In the genomic region with DNA sequence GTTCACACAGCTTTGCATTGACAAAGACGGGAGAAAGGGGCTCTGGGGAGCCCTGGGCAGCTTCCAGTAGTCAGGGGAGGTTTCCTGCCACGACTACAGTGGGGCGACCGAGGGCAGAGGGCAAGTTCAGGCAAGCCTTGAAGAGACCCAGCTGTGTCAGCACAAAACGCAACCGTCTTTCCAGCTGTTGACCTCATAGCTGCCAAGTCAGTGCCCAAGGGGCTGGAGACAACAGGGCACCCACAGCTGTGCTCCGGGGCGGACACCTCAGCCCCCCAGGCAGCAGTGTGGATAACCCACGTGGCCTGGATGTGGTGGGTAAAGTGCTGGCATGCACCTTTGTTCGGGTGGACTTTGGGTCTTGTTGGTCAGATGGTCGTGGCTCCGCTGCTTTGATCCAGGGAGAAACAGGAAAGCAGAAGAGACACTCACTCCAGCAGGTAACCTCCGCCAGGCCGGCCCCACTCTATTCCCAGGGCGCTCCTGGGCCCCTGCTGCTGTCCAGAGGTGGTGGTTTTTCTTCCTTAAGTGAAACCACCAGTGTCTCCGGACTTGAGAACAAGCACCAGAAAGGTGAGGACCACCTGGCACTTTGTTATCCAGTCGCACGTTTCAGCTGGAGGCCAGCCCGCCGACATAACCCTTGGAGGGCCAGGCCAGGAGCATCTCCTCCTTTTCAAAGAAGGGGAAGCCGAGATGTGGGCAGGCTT, we compare ENCODE assay signal across 1 cellular context.
TF ChIP-seq lines count a peak whose summit lies in the region.

No MANE protein-coding gene starts in this region.

TF ChIP-seq in HepG2, 621 proteins besides CTCF, POLR2A, EP300 and RAD21 (continued from another document and continues in another):
- TF ChIP-seq, protein P1, sequence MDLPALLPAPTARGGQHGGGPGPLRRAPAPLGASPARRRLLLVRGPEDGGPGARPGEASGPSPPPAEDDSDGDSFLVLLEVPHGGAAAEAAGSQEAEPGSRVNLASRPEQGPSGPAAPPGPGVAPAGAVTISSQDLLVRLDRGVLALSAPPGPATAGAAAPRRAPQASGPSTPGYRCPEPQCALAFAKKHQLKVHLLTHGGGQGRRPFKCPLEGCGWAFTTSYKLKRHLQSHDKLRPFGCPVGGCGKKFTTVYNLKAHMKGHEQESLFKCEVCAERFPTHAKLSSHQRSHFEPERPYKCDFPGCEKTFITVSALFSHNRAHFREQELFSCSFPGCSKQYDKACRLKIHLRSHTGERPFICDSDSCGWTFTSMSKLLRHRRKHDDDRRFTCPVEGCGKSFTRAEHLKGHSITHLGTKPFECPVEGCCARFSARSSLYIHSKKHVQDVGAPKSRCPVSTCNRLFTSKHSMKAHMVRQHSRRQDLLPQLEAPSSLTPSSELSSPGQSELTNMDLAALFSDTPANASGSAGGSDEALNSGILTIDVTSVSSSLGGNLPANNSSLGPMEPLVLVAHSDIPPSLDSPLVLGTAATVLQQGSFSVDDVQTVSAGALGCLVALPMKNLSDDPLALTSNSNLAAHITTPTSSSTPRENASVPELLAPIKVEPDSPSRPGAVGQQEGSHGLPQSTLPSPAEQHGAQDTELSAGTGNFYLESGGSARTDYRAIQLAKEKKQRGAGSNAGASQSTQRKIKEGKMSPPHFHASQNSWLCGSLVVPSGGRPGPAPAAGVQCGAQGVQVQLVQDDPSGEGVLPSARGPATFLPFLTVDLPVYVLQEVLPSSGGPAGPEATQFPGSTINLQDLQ (CRISPR knock-in tag; IDR thresholded peaks at IDR 0.05), result no peak
- TF ChIP-seq SIX4 (CRISPR knock-in tag; IDR thresholded peaks at IDR 0.05) (no peak), ZFP36L1 (CRISPR knock-in tag; IDR thresholded peaks at IDR 0.05) (peak; percentile 99), HDAC1 (CRISPR knock-in tag; IDR thresholded peaks at IDR 0.05) (peak; percentile 86), ZNF253 (CRISPR knock-in tag; IDR thresholded peaks at IDR 0.05; ENCODE audit: borderline replicate concordance) (peak; percentile 78; the same call in 1 of the 2 replicates), ZBTB7B (CRISPR knock-in tag; IDR thresholded peaks at IDR 0.05) (peak; percentile 93), PCBP1 (IDR thresholded peaks at IDR 0.05; ENCODE audit: borderline replicate concordance, low read depth, low read length) (no peak), CENPX (CRISPR knock-in tag; IDR thresholded peaks at IDR 0.05) (no peak), PITX1 (CRISPR knock-in tag; IDR thresholded peaks at IDR 0.05) (peak; percentile 93; the same call in 1 of the 2 replicates), JUN (CRISPR knock-in tag; IDR thresholded peaks at IDR 0.05) (peak; percentile 90), MBNL3 (CRISPR knock-in tag; conservative IDR thresholded peaks at IDR 0.05) (0 out of 2 replicates have a peak, but pooled peaks have one; percentile 36), ZNF230 (CRISPR knock-in tag; IDR thresholded peaks at IDR 0.05) (peak; percentile 98), ZNF749 (CRISPR knock-in tag; IDR thresholded peaks at IDR 0.05; ENCODE audit: borderline replicate concordance) (peak; percentile 82), TBP (CRISPR knock-in tag; IDR thresholded peaks at IDR 0.05) (no peak), TCF7 (IDR thresholded peaks at IDR 0.05; ENCODE audit: low read depth) (peak; percentile 92), ATF7 (IDR thresholded peaks at IDR 0.05) (no peak), ATF7 (CRISPR knock-in tag; IDR thresholded peaks at IDR 0.05) (peak; percentile 89; the same call in 1 of the 2 replicates), RFXAP (CRISPR knock-in tag; IDR thresholded peaks at IDR 0.05; ENCODE audit: borderline replicate concordance) (peak; percentile 90; the same call in 1 of the 2 replicates), PAWR (CRISPR knock-in tag; IDR thresholded peaks at IDR 0.05; ENCODE audit: borderline replicate concordance) (no peak), ZNF768 (CRISPR knock-in tag; IDR thresholded peaks at IDR 0.05) (peak; percentile 51; the same call in 1 of the 2 replicates), ZNF713 (CRISPR knock-in tag; IDR thresholded peaks at IDR 0.05) (no peak; the same call in 1 of the 2 replicates), TOE1 (CRISPR knock-in tag; IDR thresholded peaks at IDR 0.05) (no peak), IRF2 (CRISPR knock-in tag; IDR thresholded peaks at IDR 0.05) (peak; percentile 90), RXRB (CRISPR knock-in tag; IDR thresholded peaks at IDR 0.05; ENCODE audit: borderline replicate concordance) (peak; percentile 90), SOX13 (IDR thresholded peaks at IDR 0.05) (peak; percentile 74; the same call in 1 of the 2 replicates), SOX13 (CRISPR knock-in tag; conservative IDR thresholded peaks at IDR 0.05 in 1 of 2, IDR thresholded peaks at IDR 0.05 in 1 of 2) (peak in 1 of 2 experiments; percentile 87; a peak in 2 of 4 replicates), BRCA1 (CRISPR knock-in tag; IDR thresholded peaks at IDR 0.05) (peak; percentile 84; the same call in 1 of the 2 replicates), BCL6 (CRISPR knock-in tag; IDR thresholded peaks at IDR 0.05) (peak; percentile 60), YY1 (IDR thresholded peaks at IDR 0.05; ENCODE audit: insufficient read depth, insufficient replicate concordance, low read depth, low read length) (peak; percentile 21), SMARCE1 (IDR thresholded peaks at IDR 0.05; ENCODE audit: borderline replicate concordance) (no peak), SAFB2 (CRISPR knock-in tag; IDR thresholded peaks at IDR 0.05; ENCODE audit: borderline replicate concordance, low read depth) (peak; percentile 93)
- TF ChIP-seq, protein P2, sequence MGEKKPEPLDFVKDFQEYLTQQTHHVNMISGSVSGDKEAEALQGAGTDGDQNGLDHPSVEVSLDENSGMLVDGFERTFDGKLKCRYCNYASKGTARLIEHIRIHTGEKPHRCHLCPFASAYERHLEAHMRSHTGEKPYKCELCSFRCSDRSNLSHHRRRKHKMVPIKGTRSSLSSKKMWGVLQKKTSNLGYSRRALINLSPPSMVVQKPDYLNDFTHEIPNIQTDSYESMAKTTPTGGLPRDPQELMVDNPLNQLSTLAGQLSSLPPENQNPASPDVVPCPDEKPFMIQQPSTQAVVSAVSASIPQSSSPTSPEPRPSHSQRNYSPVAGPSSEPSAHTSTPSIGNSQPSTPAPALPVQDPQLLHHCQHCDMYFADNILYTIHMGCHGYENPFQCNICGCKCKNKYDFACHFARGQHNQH (CRISPR knock-in tag; IDR thresholded peaks at IDR 0.05), result peak; percentile 59; the same call in 1 of the 2 replicates
- TF ChIP-seq, protein P3, sequence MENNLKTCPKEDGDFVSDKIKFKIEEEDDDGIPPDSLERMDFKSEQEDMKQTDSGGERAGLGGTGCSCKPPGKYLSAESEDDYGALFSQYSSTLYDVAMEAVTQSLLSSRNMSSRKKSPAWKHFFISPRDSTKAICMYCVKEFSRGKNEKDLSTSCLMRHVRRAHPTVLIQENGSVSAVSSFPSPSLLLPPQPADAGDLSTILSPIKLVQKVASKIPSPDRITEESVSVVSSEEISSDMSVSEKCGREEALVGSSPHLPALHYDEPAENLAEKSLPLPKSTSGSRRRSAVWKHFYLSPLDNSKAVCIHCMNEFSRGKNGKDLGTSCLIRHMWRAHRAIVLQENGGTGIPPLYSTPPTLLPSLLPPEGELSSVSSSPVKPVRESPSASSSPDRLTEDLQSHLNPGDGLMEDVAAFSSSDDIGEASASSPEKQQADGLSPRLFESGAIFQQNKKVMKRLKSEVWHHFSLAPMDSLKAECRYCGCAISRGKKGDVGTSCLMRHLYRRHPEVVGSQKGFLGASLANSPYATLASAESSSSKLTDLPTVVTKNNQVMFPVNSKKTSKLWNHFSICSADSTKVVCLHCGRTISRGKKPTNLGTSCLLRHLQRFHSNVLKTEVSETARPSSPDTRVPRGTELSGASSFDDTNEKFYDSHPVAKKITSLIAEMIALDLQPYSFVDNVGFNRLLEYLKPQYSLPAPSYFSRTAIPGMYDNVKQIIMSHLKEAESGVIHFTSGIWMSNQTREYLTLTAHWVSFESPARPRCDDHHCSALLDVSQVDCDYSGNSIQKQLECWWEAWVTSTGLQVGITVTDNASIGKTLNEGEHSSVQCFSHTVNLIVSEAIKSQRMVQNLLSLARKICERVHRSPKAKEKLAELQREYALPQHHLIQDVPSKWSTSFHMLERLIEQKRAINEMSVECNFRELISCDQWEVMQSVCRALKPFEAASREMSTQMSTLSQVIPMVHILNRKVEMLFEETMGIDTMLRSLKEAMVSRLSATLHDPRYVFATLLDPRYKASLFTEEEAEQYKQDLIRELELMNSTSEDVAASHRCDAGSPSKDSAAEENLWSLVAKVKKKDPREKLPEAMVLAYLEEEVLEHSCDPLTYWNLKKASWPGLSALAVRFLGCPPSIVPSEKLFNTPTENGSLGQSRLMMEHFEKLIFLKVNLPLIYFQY (CRISPR knock-in tag; IDR thresholded peaks at IDR 0.05; ENCODE audit: borderline replicate concordance), result peak; percentile 75; the same call in 1 of the 2 replicates
- TF ChIP-seq, protein P4, sequence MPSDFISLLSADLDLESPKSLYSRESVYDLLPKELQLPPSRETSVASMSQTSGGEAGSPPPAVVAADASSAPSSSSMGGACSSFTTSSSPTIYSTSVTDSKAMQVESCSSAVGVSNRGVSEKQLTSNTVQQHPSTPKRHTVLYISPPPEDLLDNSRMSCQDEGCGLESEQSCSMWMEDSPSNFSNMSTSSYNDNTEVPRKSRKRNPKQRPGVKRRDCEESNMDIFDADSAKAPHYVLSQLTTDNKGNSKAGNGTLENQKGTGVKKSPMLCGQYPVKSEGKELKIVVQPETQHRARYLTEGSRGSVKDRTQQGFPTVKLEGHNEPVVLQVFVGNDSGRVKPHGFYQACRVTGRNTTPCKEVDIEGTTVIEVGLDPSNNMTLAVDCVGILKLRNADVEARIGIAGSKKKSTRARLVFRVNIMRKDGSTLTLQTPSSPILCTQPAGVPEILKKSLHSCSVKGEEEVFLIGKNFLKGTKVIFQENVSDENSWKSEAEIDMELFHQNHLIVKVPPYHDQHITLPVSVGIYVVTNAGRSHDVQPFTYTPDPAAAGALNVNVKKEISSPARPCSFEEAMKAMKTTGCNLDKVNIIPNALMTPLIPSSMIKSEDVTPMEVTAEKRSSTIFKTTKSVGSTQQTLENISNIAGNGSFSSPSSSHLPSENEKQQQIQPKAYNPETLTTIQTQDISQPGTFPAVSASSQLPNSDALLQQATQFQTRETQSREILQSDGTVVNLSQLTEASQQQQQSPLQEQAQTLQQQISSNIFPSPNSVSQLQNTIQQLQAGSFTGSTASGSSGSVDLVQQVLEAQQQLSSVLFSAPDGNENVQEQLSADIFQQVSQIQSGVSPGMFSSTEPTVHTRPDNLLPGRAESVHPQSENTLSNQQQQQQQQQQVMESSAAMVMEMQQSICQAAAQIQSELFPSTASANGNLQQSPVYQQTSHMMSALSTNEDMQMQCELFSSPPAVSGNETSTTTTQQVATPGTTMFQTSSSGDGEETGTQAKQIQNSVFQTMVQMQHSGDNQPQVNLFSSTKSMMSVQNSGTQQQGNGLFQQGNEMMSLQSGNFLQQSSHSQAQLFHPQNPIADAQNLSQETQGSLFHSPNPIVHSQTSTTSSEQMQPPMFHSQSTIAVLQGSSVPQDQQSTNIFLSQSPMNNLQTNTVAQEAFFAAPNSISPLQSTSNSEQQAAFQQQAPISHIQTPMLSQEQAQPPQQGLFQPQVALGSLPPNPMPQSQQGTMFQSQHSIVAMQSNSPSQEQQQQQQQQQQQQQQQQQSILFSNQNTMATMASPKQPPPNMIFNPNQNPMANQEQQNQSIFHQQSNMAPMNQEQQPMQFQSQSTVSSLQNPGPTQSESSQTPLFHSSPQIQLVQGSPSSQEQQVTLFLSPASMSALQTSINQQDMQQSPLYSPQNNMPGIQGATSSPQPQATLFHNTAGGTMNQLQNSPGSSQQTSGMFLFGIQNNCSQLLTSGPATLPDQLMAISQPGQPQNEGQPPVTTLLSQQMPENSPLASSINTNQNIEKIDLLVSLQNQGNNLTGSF (CRISPR knock-in tag; IDR thresholded peaks at IDR 0.05), result peak; percentile 86
- TF ChIP-seq, protein P5, sequence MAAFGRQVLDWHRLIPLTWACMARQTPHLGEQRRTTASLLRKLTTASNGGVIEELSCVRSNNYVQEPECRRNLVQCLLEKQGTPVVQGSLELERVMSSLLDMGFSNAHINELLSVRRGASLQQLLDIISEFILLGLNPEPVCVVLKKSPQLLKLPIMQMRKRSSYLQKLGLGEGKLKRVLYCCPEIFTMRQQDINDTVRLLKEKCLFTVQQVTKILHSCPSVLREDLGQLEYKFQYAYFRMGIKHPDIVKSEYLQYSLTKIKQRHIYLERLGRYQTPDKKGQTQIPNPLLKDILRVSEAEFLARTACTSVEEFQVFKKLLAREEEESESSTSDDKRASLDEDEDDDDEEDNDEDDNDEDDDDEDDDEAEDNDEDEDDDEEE (CRISPR knock-in tag; IDR thresholded peaks at IDR 0.05), result peak; percentile 99
- TF ChIP-seq, protein P6, sequence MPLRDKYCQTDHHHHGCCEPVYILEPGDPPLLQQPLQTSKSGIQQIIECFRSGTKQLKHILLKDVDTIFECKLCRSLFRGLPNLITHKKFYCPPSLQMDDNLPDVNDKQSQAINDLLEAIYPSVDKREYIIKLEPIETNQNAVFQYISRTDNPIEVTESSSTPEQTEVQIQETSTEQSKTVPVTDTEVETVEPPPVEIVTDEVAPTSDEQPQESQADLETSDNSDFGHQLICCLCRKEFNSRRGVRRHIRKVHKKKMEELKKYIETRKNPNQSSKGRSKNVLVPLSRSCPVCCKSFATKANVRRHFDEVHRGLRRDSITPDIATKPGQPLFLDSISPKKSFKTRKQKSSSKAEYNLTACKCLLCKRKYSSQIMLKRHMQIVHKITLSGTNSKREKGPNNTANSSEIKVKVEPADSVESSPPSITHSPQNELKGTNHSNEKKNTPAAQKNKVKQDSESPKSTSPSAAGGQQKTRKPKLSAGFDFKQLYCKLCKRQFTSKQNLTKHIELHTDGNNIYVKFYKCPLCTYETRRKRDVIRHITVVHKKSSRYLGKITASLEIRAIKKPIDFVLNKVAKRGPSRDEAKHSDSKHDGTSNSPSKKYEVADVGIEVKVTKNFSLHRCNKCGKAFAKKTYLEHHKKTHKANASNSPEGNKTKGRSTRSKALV (CRISPR knock-in tag; IDR thresholded peaks at IDR 0.05), result peak; percentile 76; the same call in 1 of the 2 replicates
- TF ChIP-seq, protein P7, sequence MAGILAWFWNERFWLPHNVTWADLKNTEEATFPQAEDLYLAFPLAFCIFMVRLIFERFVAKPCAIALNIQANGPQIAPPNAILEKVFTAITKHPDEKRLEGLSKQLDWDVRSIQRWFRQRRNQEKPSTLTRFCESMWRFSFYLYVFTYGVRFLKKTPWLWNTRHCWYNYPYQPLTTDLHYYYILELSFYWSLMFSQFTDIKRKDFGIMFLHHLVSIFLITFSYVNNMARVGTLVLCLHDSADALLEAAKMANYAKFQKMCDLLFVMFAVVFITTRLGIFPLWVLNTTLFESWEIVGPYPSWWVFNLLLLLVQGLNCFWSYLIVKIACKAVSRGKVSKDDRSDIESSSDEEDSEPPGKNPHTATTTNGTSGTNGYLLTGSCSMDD (CRISPR knock-in tag; IDR thresholded peaks at IDR 0.05), result peak; percentile 93
- TF ChIP-seq, protein P8, sequence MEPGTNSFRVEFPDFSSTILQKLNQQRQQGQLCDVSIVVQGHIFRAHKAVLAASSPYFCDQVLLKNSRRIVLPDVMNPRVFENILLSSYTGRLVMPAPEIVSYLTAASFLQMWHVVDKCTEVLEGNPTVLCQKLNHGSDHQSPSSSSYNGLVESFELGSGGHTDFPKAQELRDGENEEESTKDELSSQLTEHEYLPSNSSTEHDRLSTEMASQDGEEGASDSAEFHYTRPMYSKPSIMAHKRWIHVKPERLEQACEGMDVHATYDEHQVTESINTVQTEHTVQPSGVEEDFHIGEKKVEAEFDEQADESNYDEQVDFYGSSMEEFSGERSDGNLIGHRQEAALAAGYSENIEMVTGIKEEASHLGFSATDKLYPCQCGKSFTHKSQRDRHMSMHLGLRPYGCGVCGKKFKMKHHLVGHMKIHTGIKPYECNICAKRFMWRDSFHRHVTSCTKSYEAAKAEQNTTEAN (CRISPR knock-in tag; conservative IDR thresholded peaks at IDR 0.05), result peak; percentile 96
- TF ChIP-seq, protein P9, sequence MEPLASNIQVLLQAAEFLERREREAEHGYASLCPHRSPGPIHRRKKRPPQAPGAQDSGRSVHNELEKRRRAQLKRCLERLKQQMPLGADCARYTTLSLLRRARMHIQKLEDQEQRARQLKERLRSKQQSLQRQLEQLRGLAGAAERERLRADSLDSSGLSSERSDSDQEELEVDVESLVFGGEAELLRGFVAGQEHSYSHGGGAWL (CRISPR knock-in tag; IDR thresholded peaks at IDR 0.05), result peak; percentile 89
